Comparison of ENCODE assay signal across 21 cellular contexts in the genomic region with DNA sequence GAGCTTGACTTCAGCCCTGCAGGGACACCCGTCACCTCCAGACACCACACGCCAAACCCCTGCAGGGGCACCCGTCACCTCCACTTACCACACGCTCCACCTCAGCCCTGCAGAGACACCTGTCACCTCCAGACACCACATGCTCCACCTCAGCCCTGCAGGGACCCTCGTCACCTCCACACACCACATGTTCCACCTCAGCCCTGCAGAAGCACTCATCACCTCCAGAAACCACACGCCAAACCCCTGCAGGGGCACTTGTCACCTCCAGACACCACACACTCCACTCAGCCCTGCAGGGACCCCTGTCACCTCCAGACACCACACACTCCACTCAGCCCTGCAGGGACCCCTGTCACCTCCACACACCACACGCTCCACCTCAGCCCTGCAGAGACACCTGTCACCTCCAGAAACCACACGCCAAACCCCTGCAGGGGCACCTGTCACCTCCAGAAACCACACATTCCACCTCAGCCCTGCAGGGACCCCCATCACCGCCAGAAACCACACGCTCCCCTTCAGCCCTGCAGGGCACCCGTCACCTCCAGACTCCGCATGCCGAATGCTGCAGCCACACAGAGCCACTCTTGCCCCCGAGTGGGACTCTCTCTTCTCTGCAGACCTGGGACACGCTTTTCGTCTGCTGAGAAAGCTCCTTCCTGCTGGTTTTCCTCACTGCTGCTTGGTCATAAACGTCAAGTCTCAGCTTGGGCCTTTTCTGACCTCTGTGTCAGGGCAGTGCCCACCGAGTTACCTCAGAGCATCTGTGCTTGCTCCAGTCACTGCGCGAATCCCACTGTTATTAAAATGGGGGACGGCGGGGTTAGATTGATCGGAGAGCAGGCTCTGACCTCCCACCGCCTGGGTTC.
"Had no signal": no experiment of that assay in that cellular context is flagged by ENCODE, and none has a peak within 500 bp of the region (broad histone marks: within the 10 kb centered on the region; RNA-seq: fewer than 3 reads in every experiment).

No MANE protein-coding gene starts in this region.

- H3K4me1 ChIP-seq: breast epithelium, colonic mucosa, left ventricle myocardium inferior, sigmoid colon, testis had no signal

- ATAC-seq: activated T-cell treated with anti-CD3 and anti-CD28 coated beads, Interleukin-2, amount 50 U/mL, for 72 hours had no signal

- H3K36me3 Mint-ChIP-seq: activated naive CD8-positive, alpha-beta T cell treated with anti-CD3 and anti-CD28 coated beads, Interleukin-2, amount 10 ng/mL, durations not matched to agents 7 days and 5 days; type B pancreatic cell had no signal

- H3K4me2 ChIP-seq: smooth muscle cell had no signal

- DNase-seq: activated CD4-positive, alpha-beta T cell treated with anti-CD3 and anti-CD28 coated beads for 1 hour; activated effector memory CD4-positive, alpha-beta T cell treated with Interleukin-2 at 50 U/mL for 16 hours; activated naive CD4-positive, alpha-beta T cell treated with anti-CD3 and anti-CD28 coated beads for 36 hours; activated naive CD8-positive, alpha-beta T cell treated with anti-CD3 and anti-CD28 coated beads, Interleukin-2, amount 10 ng/mL, durations not matched to agents 7 days and 5 days; activated T-cell treated with anti-CD3 and anti-CD28 coated beads, Interleukin-2, amount 50 U/mL, for 72 hours; amniotic stem cell; colonic mucosa; foreskin fibroblast; left ventricle myocardium inferior; nucleus accumbens; sigmoid colon; stimulated activated CD4-positive, alpha-beta T cell treated with anti-CD3 and anti-CD28 coated beads, Interleukin-2, amount 100 ng/mL, for 48 hours; stimulated activated CD8-positive, alpha-beta memory T cell treated with anti-CD3 and anti-CD28 coated beads, Interleukin-4, amount 100 ng/mL, for 48 hours; stimulated activated naive CD4-positive, alpha-beta T cell; T-helper 1 cell; testis had no signal

- H3K27ac ChIP-seq: breast epithelium, colonic mucosa, left ventricle myocardium inferior, sigmoid colon, testis had no signal

- H3K27me3 ChIP-seq: colonic mucosa, testis had no signal

- H3K4me3 ChIP-seq: breast epithelium, colonic mucosa, left ventricle myocardium inferior, sigmoid colon, smooth muscle cell, testis had no signal

- H3K27ac Mint-ChIP-seq: activated naive CD4-positive, alpha-beta T cell treated with anti-CD3 and anti-CD28 coated beads for 36 hours; activated naive CD8-positive, alpha-beta T cell treated with anti-CD3 and anti-CD28 coated beads, Interleukin-2, amount 10 ng/mL, durations not matched to agents 7 days and 5 days; activated T-cell treated with anti-CD3 and anti-CD28 coated beads, Interleukin-2, amount 50 U/mL, for 72 hours; nephron; type B pancreatic cell had no signal

- H3K9me3 Mint-ChIP-seq: activated naive CD4-positive, alpha-beta T cell treated with anti-CD3 and anti-CD28 coated beads for 36 hours; activated T-cell treated with anti-CD3 and anti-CD28 coated beads, Interleukin-2, amount 50 U/mL, for 72 hours; central memory CD8-positive, alpha-beta T cell; type B pancreatic cell had no signal

- H3K4me3 Mint-ChIP-seq: activated naive CD4-positive, alpha-beta T cell treated with anti-CD3 and anti-CD28 coated beads for 36 hours; activated naive CD8-positive, alpha-beta T cell treated with anti-CD3 and anti-CD28 coated beads, Interleukin-2, amount 10 ng/mL, durations not matched to agents 7 days and 5 days; activated T-cell treated with anti-CD3 and anti-CD28 coated beads, Interleukin-2, amount 50 U/mL, for 72 hours; central memory CD8-positive, alpha-beta T cell; nephron; type B pancreatic cell had no signal

- H3K27me3 Mint-ChIP-seq: activated naive CD8-positive, alpha-beta T cell treated with anti-CD3 and anti-CD28 coated beads, Interleukin-2, amount 10 ng/mL, durations not matched to agents 7 days and 5 days; type B pancreatic cell had no signal

- H3K36me3 ChIP-seq: breast epithelium, colonic mucosa, left ventricle myocardium inferior, sigmoid colon had no signal

- H3K4me1 Mint-ChIP-seq: activated naive CD8-positive, alpha-beta T cell treated with anti-CD3 and anti-CD28 coated beads, Interleukin-2, amount 10 ng/mL, durations not matched to agents 7 days and 5 days; central memory CD8-positive, alpha-beta T cell; nephron had no signal

- H3K9me3 ChIP-seq: breast epithelium, colonic mucosa, sigmoid colon, testis had no signal
